In genomic region chr2:170717991-170718589, GRCh38 we compare ENCODE assay signal across 20 cellular contexts. TPM values are rescaled to one million over a fixed set of nuclear protein-coding genes. Genes with fewer than 3 reads are reported as not detected.
DNase-seq lines count a peak whose midpoint lies in the region; ATAC-seq and TF ChIP-seq lines count a peak whose summit lies in the region.
"Had no signal": no experiment of that assay in that cellular context is flagged by ENCODE, and none has a peak within 500 bp of the region (broad histone marks: within the 10 kb centered on the region; RNA-seq: fewer than 3 reads in every experiment).

No MANE protein-coding gene starts in this region.

- no peak overlapping the region for H3K4me2 ChIP-seq in osteoblast (ENCODE audit: insufficient read depth, low read length)

- H3K9me3 Mint-ChIP-seq in T-helper 1 cell treated with Interleukin-12 subunit alpha and Interleukin-12 subunit beta and Interleukin-4 antibody, amounts not matched to agents 30 μg/mL and 1 μg/mL, for 36 hours = no peaks in the 10 kb centered on the region
- peaks cover 0 to 2% (median 0%) of the 10 kb centered on the region in 3 donors for H3K9me3 Mint-ChIP-seq in IgD-negative memory B cell
- H3K9me3 Mint-ChIP-seq in glutamatergic neuron (ENCODE audit: unreplicated experiment) = peaks cover 5% of the 10 kb centered on the region
- H3K9me3 Mint-ChIP-seq: activated B cell treated with CpG ODN at 0.5 μM for 24 hours had no signal

- H3K27ac ChIP-seq in osteoblast (ENCODE audit: low read depth, low read length) (no peak overlapping the region), tibial artery (no peak overlapping the region)
- H3K27ac ChIP-seq: C4-2B, parathyroid adenoma, upper lobe of left lung had no signal

- H3K79me2 ChIP-seq in osteoblast (ENCODE audit: insufficient read depth, low read length) = no peaks in the 10 kb centered on the region
- H3K79me2 ChIP-seq: parathyroid adenoma had no signal

- H3K36me3 Mint-ChIP-seq in T-helper 1 cell treated with Interleukin-12 subunit alpha and Interleukin-12 subunit beta and Interleukin-4 antibody, amounts not matched to agents 30 μg/mL and 1 μg/mL, for 36 hours (ENCODE audit: low read depth) = peaks cover 4% of the 10 kb centered on the region
- H3K36me3 Mint-ChIP-seq in IgD-negative memory B cell (no peaks in the 10 kb centered on the region), glutamatergic neuron (ENCODE audit: unreplicated experiment) (peaks cover 5% of the 10 kb centered on the region)

- H4K20me1 ChIP-seq in osteoblast (ENCODE audit: insufficient read depth, low read length) = no peaks in the 10 kb centered on the region

- H3K27me3 ChIP-seq in osteoblast (ENCODE audit: insufficient read depth, low read length) (peaks cover 70% of the 10 kb centered on the region), tibial artery (peaks cover 0 to 47% of the 10 kb centered on the region in 2 donors)

- H3K27me3 Mint-ChIP-seq in T-helper 1 cell treated with Interleukin-12 subunit alpha and Interleukin-12 subunit beta and Interleukin-4 antibody, amounts not matched to agents 30 μg/mL and 1 μg/mL, for 36 hours (ENCODE audit: low read depth) = peaks cover 67% of the 10 kb centered on the region
- H3K27me3 Mint-ChIP-seq in IgD-negative memory B cell (peaks cover 37% of the 10 kb centered on the region), glutamatergic neuron (ENCODE audit: unreplicated experiment) (peaks cover 20% of the 10 kb centered on the region)

- no peaks in the 10 kb centered on the region for H3K36me3 ChIP-seq in osteoblast (ENCODE audit: insufficient read depth, low read length)
- no peaks in the 10 kb centered on the region for H3K36me3 ChIP-seq in tibial artery
- H3K36me3 ChIP-seq: upper lobe of left lung had no signal

- peak overlapping the region; percentile 69 for H3K27ac Mint-ChIP-seq in T-helper 1 cell treated with Interleukin-12 subunit alpha and Interleukin-12 subunit beta and Interleukin-4 antibody, amounts not matched to agents 30 μg/mL and 1 μg/mL, for 36 hours
- H3K27ac Mint-ChIP-seq in IgD-negative memory B cell (peak overlapping the region in 2 of 3 donors; percentile 49 to 78), glutamatergic neuron (ENCODE audit: unreplicated experiment) (no peak overlapping the region)
- H3K27ac Mint-ChIP-seq: activated B cell treated with CpG ODN at 0.5 μM for 24 hours had no signal

- peak overlapping the region; percentile 28 for H3K4me3 Mint-ChIP-seq in T-helper 1 cell treated with Interleukin-12 subunit alpha and Interleukin-12 subunit beta and Interleukin-4 antibody, amounts not matched to agents 30 μg/mL and 1 μg/mL, for 36 hours
- H3K4me3 Mint-ChIP-seq in IgD-negative memory B cell = peak overlapping the region in 1 of 4 donors; percentile 73
- H3K4me3 Mint-ChIP-seq in glutamatergic neuron (ENCODE audit: unreplicated experiment) = peak overlapping the region; percentile 1
- H3K4me3 Mint-ChIP-seq: activated B cell treated with CpG ODN at 0.5 μM for 24 hours; activated CD8-positive, alpha-beta memory T cell treated with anti-CD3 and anti-CD28 coated beads, Interleukin-2, amount 10 ng/mL, durations not matched to agents 7 days and 5 days had no signal

- no peak for ATAC-seq in GM18870 (IDR thresholded peaks at IDR 0.05; ENCODE audit: unreplicated experiment)
- ATAC-seq: activated CD8-positive, alpha-beta memory T cell treated with anti-CD3 and anti-CD28 coated beads, Interleukin-2, amount 10 ng/mL, durations not matched to agents 7 days and 5 days; PC-3 had no signal

- TF ChIP-seq CTCF in glutamatergic neuron (IDR thresholded peaks at IDR 0.05; ENCODE audit: partially characterized antibody, unreplicated experiment) (no peak), osteoblast (IDR thresholded peaks at IDR 0.05; ENCODE audit: extremely low read depth, low read depth, low read length) (no peak), tibial artery (IDR thresholded peaks at IDR 0.05) (no peak)

- H3K4me1 ChIP-seq in osteoblast (ENCODE audit: insufficient read depth, low read length) = no peaks in the 10 kb centered on the region
- H3K4me1 ChIP-seq in tibial artery = peaks cover 0 to 44% (median 35%) of the 10 kb centered on the region in 4 donors
- H3K4me1 ChIP-seq: parathyroid adenoma had no signal

- H3K4me3 ChIP-seq in osteoblast (ENCODE audit: insufficient read depth, low read length) (no peak overlapping the region), tibial artery (no peak overlapping the region)

- DNase-seq in T-helper 1 cell (no peak), glutamatergic neuron (no peak), osteoblast (ENCODE audit: insufficient read length, low spot score, missing footprints) (peak; percentile 70), SHP77 (lab: John Stamatoyannopoulos, UW) (no peak), tibial artery (no peak)
- DNase-seq: activated B cell treated with CpG ODN at 0.5 μM for 24 hours; activated CD8-positive, alpha-beta memory T cell treated with anti-CD3 and anti-CD28 coated beads, Interleukin-2, amount 10 ng/mL, durations not matched to agents 7 days and 5 days; DMS79; erythroblast; midbrain; NCI-H187; PC-3; upper lobe of left lung had no signal

- intact Hi-C loops in tibial artery (cut with DNase I; ENCODE audit: low total_unique reads) = loop anchor here (5.0 to 10.0 kb wide), 2 partner anchors 99 to 313 kb away; partner anchors contain the start of gene GAD1

- H3K9me3 ChIP-seq in osteoblast (ENCODE audit: low read depth, low read length) (no peaks in the 10 kb centered on the region), tibial artery (no peaks in the 10 kb centered on the region)
- H3K9me3 ChIP-seq: upper lobe of left lung had no signal

- no peak overlapping the region for H2AFZ ChIP-seq in osteoblast (ENCODE audit: low read length)
- H2AFZ ChIP-seq: parathyroid adenoma had no signal

- H3K4me1 Mint-ChIP-seq in T-helper 1 cell treated with Interleukin-12 subunit alpha and Interleukin-12 subunit beta and Interleukin-4 antibody, amounts not matched to agents 30 μg/mL and 1 μg/mL, for 36 hours (ENCODE audit: low read depth) = peaks cover 18% of the 10 kb centered on the region
- H3K4me1 Mint-ChIP-seq in IgD-negative memory B cell (peaks cover 5 to 6% (median 5%) of the 10 kb centered on the region in 3 donors), glutamatergic neuron (ENCODE audit: low read depth, unreplicated experiment) (peaks cover 5% of the 10 kb centered on the region)

RNA-seq across cellular contexts. Expression of gene SP5, which starts 3.0 kb away (rescaled TPM):
- not detected for polyA plus RNA-seq in IgD-negative memory B cell
- total RNA-seq in glutamatergic neuron (ENCODE audit: unreplicated experiment) (1.8 TPM), osteoblast (not detected in 2 replicates)
- total RNA-seq: activated B cell treated with CpG ODN at 0.5 μM for 24 hours; activated CD8-positive, alpha-beta memory T cell treated with anti-CD3 and anti-CD28 coated beads, Interleukin-2, amount 10 ng/mL, durations not matched to agents 7 days and 5 days had no signal

RNA-seq across cellular contexts. Expression of gene ERICH2, which starts 52.1 kb away (rescaled TPM):
- not detected for polyA plus RNA-seq in IgD-negative memory B cell
- total RNA-seq in glutamatergic neuron (ENCODE audit: unreplicated experiment) = 2.1 TPM
- total RNA-seq in osteoblast = 0.59 TPM in 1 of 2 replicates, not detected in the other
- total RNA-seq: activated B cell treated with CpG ODN at 0.5 μM for 24 hours; activated CD8-positive, alpha-beta memory T cell treated with anti-CD3 and anti-CD28 coated beads, Interleukin-2, amount 10 ng/mL, durations not matched to agents 7 days and 5 days; M059J; NCI-H460 had no signal
